In the genomic region with DNA sequence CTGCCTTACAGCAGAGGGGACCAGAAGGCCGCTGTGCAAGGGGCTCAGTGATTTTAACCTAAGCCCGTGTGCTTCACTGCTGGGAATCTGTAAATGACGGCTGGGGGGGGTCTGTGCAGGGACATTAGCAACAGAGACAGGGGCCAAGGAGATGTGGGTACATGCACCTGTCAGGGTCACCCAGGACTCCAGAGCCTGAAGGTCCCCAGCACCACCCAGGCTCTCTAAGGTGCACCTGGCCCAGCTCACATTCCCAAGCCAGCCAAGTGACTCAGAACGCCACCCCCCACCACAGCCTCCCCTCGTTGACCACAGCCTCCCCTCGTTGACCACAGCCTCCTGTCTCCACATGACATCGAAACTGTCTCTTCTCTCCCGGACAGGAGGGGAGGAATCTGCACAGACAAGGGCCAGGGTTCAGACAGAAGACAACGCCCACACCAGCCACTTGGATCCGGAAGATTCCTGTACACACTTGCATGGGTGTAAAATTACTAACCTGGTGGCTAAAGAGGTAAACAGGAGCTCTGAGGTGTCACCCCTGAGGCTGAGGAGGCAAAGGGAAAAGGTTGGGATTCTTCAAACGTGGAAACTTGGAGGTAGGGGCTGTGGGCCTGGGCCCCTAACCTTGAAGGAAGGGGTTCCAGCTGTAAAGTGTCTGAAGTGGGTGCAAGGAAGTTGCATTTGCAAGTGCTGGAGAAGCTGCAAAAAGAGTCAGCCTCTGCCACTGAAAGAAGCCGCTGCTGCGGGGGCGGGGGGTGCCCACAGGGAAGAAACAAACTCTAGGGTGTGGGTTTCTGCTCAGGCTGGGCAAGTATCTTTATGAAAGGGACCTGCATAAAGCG, we compare ENCODE assay signal across 9 cellular contexts. TPM values are rescaled to one million over a fixed set of nuclear protein-coding genes. Genes with fewer than 3 reads are reported as not detected.
A peak's percentile ranks its signal among the peaks of the same experiment; 100 is the strongest.
DNase-seq lines count a peak whose midpoint lies in the region; ATAC-seq lines count a peak whose summit lies in the region.
"Had no signal": no experiment of that assay in that cellular context is flagged by ENCODE, and none has a peak within 500 bp of the region (broad histone marks: within the 10 kb centered on the region; RNA-seq: fewer than 3 reads in every experiment).

No MANE protein-coding gene starts in this region.

- H3K4me1 Mint-ChIP-seq in activated T-helper 1 cell treated with anti-CD3 and anti-CD28 coated beads, Interleukin-12 subunit alpha, Interleukin-12 subunit beta, Interleukin-2, Interleukin-4 antibody, amounts not matched to agents 30 ng/mL and 10 ng/mL and 1 ng/mL, durations not matched to agents 14 hours and 24 hours and 36 hours (ENCODE audit: low read depth) = peaks cover 28% of the 10 kb centered on the region
- H3K4me1 Mint-ChIP-seq in naive thymus-derived CD8-positive, alpha-beta T cell = peaks cover 18 to 42% (median 30%) of the 10 kb centered on the region in 4 donors

- peaks cover 6% of the 10 kb centered on the region for H3K27me3 Mint-ChIP-seq in activated T-helper 1 cell treated with anti-CD3 and anti-CD28 coated beads, Interleukin-12 subunit alpha, Interleukin-12 subunit beta, Interleukin-2, Interleukin-4 antibody, amounts not matched to agents 30 ng/mL and 10 ng/mL and 1 ng/mL, durations not matched to agents 14 hours and 24 hours and 36 hours (ENCODE audit: insufficient read depth)
- peaks cover 0 to 2% (median 0%) of the 10 kb centered on the region in 5 donors for H3K27me3 Mint-ChIP-seq in naive thymus-derived CD8-positive, alpha-beta T cell

- no peaks in the 10 kb centered on the region for H3K36me3 Mint-ChIP-seq in activated T-helper 1 cell treated with anti-CD3 and anti-CD28 coated beads, Interleukin-12 subunit alpha, Interleukin-12 subunit beta, Interleukin-2, Interleukin-4 antibody, amounts not matched to agents 30 ng/mL and 10 ng/mL and 1 ng/mL, durations not matched to agents 14 hours and 24 hours and 36 hours (ENCODE audit: low read depth)
- H3K36me3 Mint-ChIP-seq in naive thymus-derived CD8-positive, alpha-beta T cell = no peaks in the 10 kb centered on the region

- ATAC-seq in naive thymus-derived CD8-positive, alpha-beta T cell = peak; percentile 37 to 44
- ATAC-seq in HG02973 (IDR thresholded peaks at IDR 0.05; ENCODE audit: unreplicated experiment) = no peak
- no peak for ATAC-seq in GM21723 (IDR thresholded peaks at IDR 0.05; ENCODE audit: unreplicated experiment)

- DNase-seq in ACHN (peak; percentile 11), HK-2 (ENCODE audit: unreplicated experiment) (peak; percentile 70), pons (ENCODE audit: low spot score) (no peak), T1000 (lab: John Stamatoyannopoulos, UW) (no peak)
- peak; percentile 29 for DNase-seq in activated T-helper 1 cell treated with anti-CD3 and anti-CD28 coated beads, Interleukin-12 subunit alpha, Interleukin-12 subunit beta, Interleukin-2, Interleukin-4 antibody, amounts not matched to agents 30 ng/mL and 10 ng/mL and 1 ng/mL, durations not matched to agents 14 hours and 24 hours and 36 hours (ENCODE audit: low spot score)
- peak in 7 of 10 donors; percentile 17 to 63 (median 40) for DNase-seq in naive thymus-derived CD8-positive, alpha-beta T cell

- H3K9me3 Mint-ChIP-seq in activated T-helper 1 cell treated with anti-CD3 and anti-CD28 coated beads, Interleukin-12 subunit alpha, Interleukin-12 subunit beta, Interleukin-2, Interleukin-4 antibody, amounts not matched to agents 30 ng/mL and 10 ng/mL and 1 ng/mL, durations not matched to agents 14 hours and 24 hours and 36 hours = no peaks in the 10 kb centered on the region
- no peaks in the 10 kb centered on the region for H3K9me3 Mint-ChIP-seq in naive thymus-derived CD8-positive, alpha-beta T cell

- peak overlapping the region; percentile 20 for H3K4me3 Mint-ChIP-seq in activated T-helper 1 cell treated with anti-CD3 and anti-CD28 coated beads, Interleukin-12 subunit alpha, Interleukin-12 subunit beta, Interleukin-2, Interleukin-4 antibody, amounts not matched to agents 30 ng/mL and 10 ng/mL and 1 ng/mL, durations not matched to agents 14 hours and 24 hours and 36 hours
- peak overlapping the region in 9 of 10 donors; percentile 27 to 78 (median 65) for H3K4me3 Mint-ChIP-seq in naive thymus-derived CD8-positive, alpha-beta T cell

- in situ Hi-C loops in ACHN (cut with HindIII; ENCODE audit: low pct_ligation_motif_present, low pct_unique_long_range_greater_than_20kb, low sequenced_read_pairs) = no loop called here

- H3K27ac Mint-ChIP-seq in activated T-helper 1 cell treated with anti-CD3 and anti-CD28 coated beads, Interleukin-12 subunit alpha, Interleukin-12 subunit beta, Interleukin-2, Interleukin-4 antibody, amounts not matched to agents 30 ng/mL and 10 ng/mL and 1 ng/mL, durations not matched to agents 14 hours and 24 hours and 36 hours = peak overlapping the region; percentile 73
- H3K27ac Mint-ChIP-seq in naive thymus-derived CD8-positive, alpha-beta T cell = peak overlapping the region; percentile 46 to 90 (median 78)

- intact Hi-C loops in activated T-helper 1 cell treated with anti-CD3 and anti-CD28 coated beads, Interleukin-12 subunit alpha, Interleukin-12 subunit beta, Interleukin-2, Interleukin-4 antibody, amounts not matched to agents 30 ng/mL and 10 ng/mL and 1 ng/mL, durations not matched to agents 14 hours and 24 hours and 36 hours (cut with micrococcal nuclease) = loop anchor here (1.0 to 5.0 kb wide), 4 partner anchors 76 to 254 kb away; no protein-coding TSS in a partner anchor

- POLR2A ChIA-PET in naive thymus-derived CD8-positive, alpha-beta T cell (lab: Charles Lee) = interaction anchor here (0.8 to 1.2 kb wide), 2 partner anchors 12 to 72 kb away, joined by 3 to 7 read pairs; no protein-coding TSS in a partner anchor

RNA-seq across cellular contexts. Expression of a gene that starts 27.0 kb away (rescaled TPM):
- not detected in 2 replicates for total RNA-seq in activated T-helper 1 cell treated with anti-CD3 and anti-CD28 coated beads, Interleukin-12 subunit alpha, Interleukin-12 subunit beta, Interleukin-2, Interleukin-4 antibody, amounts not matched to agents 30 ng/mL and 10 ng/mL and 1 ng/mL, durations not matched to agents 14 hours and 24 hours and 36 hours
- not detected for total RNA-seq in naive thymus-derived CD8-positive, alpha-beta T cell
- not detected for polyA plus RNA-seq in naive thymus-derived CD8-positive, alpha-beta T cell
- total RNA-seq: mononuclear cell had no signal

RNA-seq across cellular contexts. Expression of a gene that starts 52.4 kb away (rescaled TPM):
- not detected in 2 replicates for total RNA-seq in activated T-helper 1 cell treated with anti-CD3 and anti-CD28 coated beads, Interleukin-12 subunit alpha, Interleukin-12 subunit beta, Interleukin-2, Interleukin-4 antibody, amounts not matched to agents 30 ng/mL and 10 ng/mL and 1 ng/mL, durations not matched to agents 14 hours and 24 hours and 36 hours
- total RNA-seq in naive thymus-derived CD8-positive, alpha-beta T cell = not detected
- polyA plus RNA-seq in naive thymus-derived CD8-positive, alpha-beta T cell = not detected
- total RNA-seq: mononuclear cell had no signal

Comparison
In these comparisons a context has a peak if more than half of its experiments do, and no peak if none do; other contexts are left out.
1. DNase-seq: peak in ACHN (single experiment), HK-2 (single experiment), activated T-helper 1 cell treated with anti-CD3 and anti-CD28 coated beads, Interleukin-12 subunit alpha, Interleukin-12 subunit beta, Interleukin-2, Interleukin-4 antibody, amounts not matched to agents 30 ng/mL and 10 ng/mL and 1 ng/mL, durations not matched to agents 14 hours and 24 hours and 36 hours (single experiment) and naive thymus-derived CD8-positive, alpha-beta T cell (7 of 10); none in pons (single experiment) and T1000 (single experiment).
2. ATAC-seq: peak in naive thymus-derived CD8-positive, alpha-beta T cell (2 of 2); none in HG02973 (single experiment) and GM21723 (single experiment).